In genomic region chr13:102596147-102597028, GRCh38 we compare ENCODE assay signal across 8 cellular contexts. TPM values are rescaled to one million over a fixed set of nuclear protein-coding genes. Genes with fewer than 3 reads are reported as not detected.
DNase-seq lines count a peak whose midpoint lies in the region; ATAC-seq and TF ChIP-seq lines count a peak whose summit lies in the region.

TPP2 (plus strand) TSS chr13:102596986; CDS start chr13:102597039, 53 bp downstream.

- DNase-seq in ACHN = peak; percentile 96
- DNase-seq in NCI-H2227 (lab: John Stamatoyannopoulos, UW; ENCODE audit: unreplicated experiment) = peak; percentile 96
- DNase-seq in WERI-Rb-1 = peak; percentile 100
- peak; percentile 98 for DNase-seq in mammary epithelial cell

- peak within 1 kb of the TSS; percentile 83 for H3K4me2 ChIP-seq in mammary epithelial cell (ENCODE audit: insufficient read depth, low read depth, low read length)

- H2AFZ ChIP-seq in mammary epithelial cell (ENCODE audit: low read depth, low read length) = peak within 1 kb of the TSS; percentile 90

- H3K4me1 ChIP-seq in mammary epithelial cell (ENCODE audit: insufficient read depth, low read length) = peaks cover 24% of the 10 kb centered on the region
- H3K4me1 ChIP-seq in iPS-20b (ENCODE audit: insufficient read depth, low read length) = peaks cover 30% of the 10 kb centered on the region; the same call in 1 of the 2 replicates

- H3K36me3 ChIP-seq in WERI-Rb-1 (peaks cover 32% of the 10 kb centered on the region), mammary epithelial cell (ENCODE audit: insufficient read depth, low read length) (no peaks in the 10 kb centered on the region), iPS-20b (ENCODE audit: insufficient read depth, low read depth, low read length) (no peaks in the 10 kb centered on the region)

- TSS peak; percentile 50 for BruUV-seq in mammary epithelial cell (replicated peaks; lab: Mats Ljungman, UMichigan)

- H3K27me3 ChIP-seq in WERI-Rb-1 (ENCODE audit: insufficient read depth, low read depth, severe bottlenecking) = no peaks in the 10 kb centered on the region
- H3K27me3 ChIP-seq in mammary epithelial cell (ENCODE audit: insufficient read depth, low read length) = no peaks in the 10 kb centered on the region
- H3K27me3 ChIP-seq in iPS-20b (ENCODE audit: insufficient read depth, low read length) = no peaks in the 10 kb centered on the region

- intact Hi-C loops in mammary epithelial cell (cut with micrococcal nuclease) = loop anchor here (1.0 kb wide), 3 partner anchors 13 to 249 kb away; partner anchors contain the start of gene BIVM

- CTCF ChIA-PET in mammary epithelial cell (lab: Charles Lee; ENCODE audit: low non-redundant PET) = no interaction called here

- peaks cover 62% of the 10 kb centered on the region for H3K79me2 ChIP-seq in mammary epithelial cell (ENCODE audit: insufficient read depth, low read length)

- H4K20me1 ChIP-seq in mammary epithelial cell (ENCODE audit: insufficient read depth, low read length) = no peaks in the 10 kb centered on the region

- H3K9ac ChIP-seq in mammary epithelial cell (ENCODE audit: insufficient read depth, low read length) (peak within 1 kb of the TSS; percentile 97), iPS-20b (ENCODE audit: low read depth, low read length) (peak within 1 kb of the TSS; percentile 97)

- H3K4me3 ChIP-seq in WERI-Rb-1 (ENCODE audit: low read depth, low read length) = peak within 1 kb of the TSS; percentile 78
- peak within 1 kb of the TSS; percentile 81 to 97 (median 91) for H3K4me3 ChIP-seq in mammary epithelial cell (replicated peaks in 1 of 3; ENCODE audit: insufficient read depth in 1 of 3, low read depth in 2 of 3, low read length in 3 of 3)
- H3K4me3 ChIP-seq in iPS-20b (ENCODE audit: low read length) = peak within 1 kb of the TSS; percentile 97
- H3K4me3 ChIP-seq in skin epidermis = peak within 1 kb of the TSS; percentile 65 to 100 (median 88)

- WGBS in mammary epithelial cell (ENCODE audit: low coverage, missing lambda C conversion rate) = under 1% methylated on average over 28 of the region's 53 CpGs

- in situ Hi-C loops in ACHN (cut with HindIII; ENCODE audit: low pct_ligation_motif_present, low pct_unique_long_range_greater_than_20kb, low sequenced_read_pairs) (no loop called here), mammary epithelial cell (cut with MboI; ENCODE audit: low sequenced_read_pairs in 2 of 2) (loop anchor here (5.0 to 10.0 kb wide), 2 partner anchors 126 to 128 kb away; no protein-coding TSS in a partner anchor)

- no peak for TF ChIP-seq CTCF in WERI-Rb-1 (IDR thresholded peaks at IDR 0.05; ENCODE audit: low read depth, low read length)
- no peak for TF ChIP-seq CTCF in mammary epithelial cell (conservative IDR thresholded peaks at IDR 0.05 in 1 of 2, IDR thresholded peaks at IDR 0.05 in 1 of 2; ENCODE audit: extremely low read depth in 1 of 2, insufficient read depth in 1 of 2, low read depth in 1 of 2, low read length in 2 of 2)

- peak; percentile 78 for ATAC-seq in GM18873 (IDR thresholded peaks at IDR 0.05; ENCODE audit: low FRiP score, unreplicated experiment)
- ATAC-seq in HG03139 (IDR thresholded peaks at IDR 0.05; ENCODE audit: unreplicated experiment) = peak; percentile 76

- dilution Hi-C loops in mammary epithelial cell (cut with HindIII; ENCODE audit: low sequenced_read_pairs) = no loop called here

- H3K27ac ChIP-seq in WERI-Rb-1 = peak within 1 kb of the TSS; percentile 93
- H3K27ac ChIP-seq in mammary epithelial cell (ENCODE audit: insufficient read depth, low read depth, low read length) = peak within 1 kb of the TSS; percentile 94
- peak within 1 kb of the TSS; percentile 99 for H3K27ac ChIP-seq in iPS-20b (ENCODE audit: low read length)
- peak within 1 kb of the TSS; percentile 85 to 100 (median 97) for H3K27ac ChIP-seq in skin epidermis

- no peaks in the 10 kb centered on the region for H3K9me3 ChIP-seq in WERI-Rb-1 (ENCODE audit: severe bottlenecking)
- H3K9me3 ChIP-seq in mammary epithelial cell (replicated peaks; ENCODE audit: insufficient read depth, low read length) = no peaks in the 10 kb centered on the region
- no peaks in the 10 kb centered on the region for H3K9me3 ChIP-seq in iPS-20b (ENCODE audit: insufficient read depth, low read depth, low read length)

RNA-seq across cellular contexts. Expression of gene TPP2, which starts in this region (rescaled TPM):
- 10 to 100 TPM; 42.8 to 46.5 TPM for total RNA-seq in mammary epithelial cell
- 19.2 TPM for polyA plus RNA-seq in mammary epithelial cell
- polyA minus RNA-seq in mammary epithelial cell = 37.5 TPM

Comparison
In these comparisons a context has a peak if more than half of its experiments do, and no peak if none do; other contexts are left out.
1. Peak in every context shown above with its lines: DNase-seq, ATAC-seq, H3K4me3 ChIP-seq and H3K27ac ChIP-seq.